ENCODE assay signal across 1 cellular context in genomic region chr18:35343488-35343935, GRCh38.
TF ChIP-seq lines count a peak whose summit lies in the region.

No MANE protein-coding gene starts in this region.

TF ChIP-seq in endothelial cell of umbilical vein, 7 proteins besides CTCF, POLR2A, EP300 and RAD21:
- TF ChIP-seq, protein P1, sequence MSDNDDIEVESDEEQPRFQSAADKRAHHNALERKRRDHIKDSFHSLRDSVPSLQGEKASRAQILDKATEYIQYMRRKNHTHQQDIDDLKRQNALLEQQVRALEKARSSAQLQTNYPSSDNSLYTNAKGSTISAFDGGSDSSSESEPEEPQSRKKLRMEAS (IDR thresholded peaks at IDR 0.05; ENCODE audit: insufficient read depth, insufficient read length): no peak
- TF ChIP-seq FOS (IDR thresholded peaks at IDR 0.05; ENCODE audit: borderline replicate concordance, insufficient read depth, low read length) (no peak), POLR2AphosphoS5 (IDR thresholded peaks at IDR 0.05; ENCODE audit: insufficient read depth, low read depth, low read length) (no peak), GATA2 (IDR thresholded peaks at IDR 0.05; ENCODE audit: insufficient read depth, insufficient read length, low read depth, low read length) (no peak), JUN (IDR thresholded peaks at IDR 0.05; ENCODE audit: borderline replicate concordance, insufficient read depth, insufficient read length, low read depth) (no peak), EZH2 (IDR thresholded peaks at IDR 0.05; ENCODE audit: borderline replicate concordance, low read depth, low read length, severe bottlenecking) (no peak)
